ENCODE assay signal across 8 cellular contexts in the genomic region with DNA sequence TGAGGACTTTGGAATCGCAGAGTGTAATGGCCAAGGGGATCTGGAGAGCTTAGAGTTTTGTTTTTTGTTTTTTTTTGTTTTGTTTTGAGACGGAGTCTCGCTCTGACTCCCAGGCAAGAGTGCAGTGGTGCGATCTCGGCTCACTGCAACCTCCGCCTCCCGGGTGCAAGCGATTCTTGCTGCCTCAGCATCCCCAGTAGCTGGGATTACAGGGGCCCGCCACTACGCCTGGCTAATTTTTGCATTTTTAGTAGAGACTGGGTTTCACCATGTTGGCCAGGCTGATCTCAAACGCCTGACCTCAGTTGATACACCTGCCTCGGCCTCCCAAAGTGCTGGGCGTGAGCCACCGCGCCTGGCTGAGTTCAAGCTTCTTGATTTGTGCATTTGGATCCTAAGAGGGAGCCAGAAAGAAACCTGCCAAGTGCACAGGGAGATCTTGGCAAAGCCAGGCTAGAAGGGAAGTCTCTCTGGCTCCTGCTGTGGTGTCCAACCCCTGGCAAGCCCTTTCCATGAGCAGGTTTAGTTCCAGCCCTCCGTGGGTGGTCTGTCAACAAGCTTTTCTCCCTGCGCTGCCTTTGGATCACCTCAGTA. TPM values are rescaled to one million over a fixed set of nuclear protein-coding genes. Genes with fewer than 3 reads are reported as not detected.
DNase-seq lines count a peak whose midpoint lies in the region; ATAC-seq and TF ChIP-seq lines count a peak whose summit lies in the region.

No MANE protein-coding gene starts in this region.

- no peak for TF ChIP-seq POLR2A in heart left ventricle (IDR thresholded peaks at IDR 0.05)

- peaks cover 0 to 9% (median 0%) of the 10 kb centered on the region in 11 experiments; a peak in 6 of 22 replicates for H3K36me3 ChIP-seq in BLaER1 treated with 17β-estradiol and CSF1 and Interleukin-3, amounts not matched to agents 10 nM and 100 nM
- H3K36me3 ChIP-seq in OCI-LY1 (ENCODE audit: insufficient read depth, low read length) (peaks cover 7% of the 10 kb centered on the region; the same call in 1 of the 2 replicates), heart left ventricle (no peaks in the 10 kb centered on the region), osteoblast (ENCODE audit: insufficient read depth, low read length) (no peaks in the 10 kb centered on the region)

- ATAC-seq in heart left ventricle (peak in 3 of 4 donors; percentile 10 to 37 (median 12)), GM21390 (IDR thresholded peaks at IDR 0.05; ENCODE audit: unreplicated experiment) (no peak), GM19467 (IDR thresholded peaks at IDR 0.05; ENCODE audit: unreplicated experiment) (no peak), HG03469 (IDR thresholded peaks at IDR 0.05; ENCODE audit: unreplicated experiment) (no peak)

- no peaks in the 10 kb centered on the region for H3K9me2 ChIP-seq in OCI-LY1 (ENCODE audit: low read depth, low read length)

- WGBS in heart left ventricle, 4 donors = 52 to 63% (median 58%) methylated on average over 13 to 17 of the region's 17 CpGs

- intact Hi-C loops in heart left ventricle (cut with DNase I) = no loop called here

- TF ChIP-seq CTCF in OCI-LY1 (IDR thresholded peaks at IDR 0.05; ENCODE audit: low read length) (no peak), heart left ventricle (IDR thresholded peaks at IDR 0.05) (no peak), osteoblast (IDR thresholded peaks at IDR 0.05; ENCODE audit: extremely low read depth, low read depth, low read length) (no peak)

- H4K20me1 ChIP-seq in BLaER1 treated with 17β-estradiol and CSF1 and Interleukin-3, amounts not matched to agents 10 nM and 100 nM = peaks cover 0 to 11% (median 0%) of the 10 kb centered on the region in 11 experiments; a peak in 3 of 22 replicates
- H4K20me1 ChIP-seq in OCI-LY1 (ENCODE audit: insufficient read depth, low read length) (no peaks in the 10 kb centered on the region), osteoblast (ENCODE audit: insufficient read depth, low read length) (no peaks in the 10 kb centered on the region)

- H3K27ac ChIP-seq in BLaER1 treated with 17β-estradiol and CSF1 and Interleukin-3, amounts not matched to agents 10 nM and 100 nM = peak overlapping the region in 9 of 11 experiments; percentile 69 to 85 (median 82); a peak in 14 of 22 replicates
- H3K27ac ChIP-seq in OCI-LY1 (ENCODE audit: low read depth, low read length, poor library complexity, severe bottlenecking) (no peak overlapping the region), heart left ventricle (no peak overlapping the region), osteoblast (ENCODE audit: low read depth, low read length) (no peak overlapping the region)

- peaks cover 0 to 21% (median 0%) of the 10 kb centered on the region in 11 experiments; a peak in 6 of 22 replicates for H3K27me3 ChIP-seq in BLaER1 treated with 17β-estradiol and CSF1 and Interleukin-3, amounts not matched to agents 10 nM and 100 nM
- H3K27me3 ChIP-seq in OCI-LY1 (ENCODE audit: insufficient read depth, low read length) (no peaks in the 10 kb centered on the region), heart left ventricle (peaks cover 0 to 12% (median 0%) of the 10 kb centered on the region in 9 donors), osteoblast (ENCODE audit: insufficient read depth, low read length) (peaks cover 32% of the 10 kb centered on the region)

- H3K79me2 ChIP-seq in OCI-LY1 (ENCODE audit: insufficient read depth, low read length) = no peaks in the 10 kb centered on the region
- no peaks in the 10 kb centered on the region for H3K79me2 ChIP-seq in osteoblast (ENCODE audit: insufficient read depth, low read length)

- no peak for DNase-seq in heart left ventricle
- DNase-seq in osteoblast (ENCODE audit: insufficient read length, low spot score, missing footprints) = no peak
- DNase-seq in activated gamma-delta T cell (lab: John Stamatoyannopoulos, UW) = no peak

- H2AFZ ChIP-seq in OCI-LY1 (ENCODE audit: low read length) (no peak overlapping the region), osteoblast (ENCODE audit: low read length) (no peak overlapping the region)

- peak overlapping the region; percentile 55 to 82 (median 74) for H3K4me3 ChIP-seq in BLaER1 treated with 17β-estradiol and CSF1 and Interleukin-3, amounts not matched to agents 10 nM and 100 nM
- H3K4me3 ChIP-seq in OCI-LY1 (ENCODE audit: low read depth, low read length, poor library complexity, severe bottlenecking) (peak overlapping the region; percentile 56), heart left ventricle (peak overlapping the region; percentile 34 to 63 (median 52)), osteoblast (ENCODE audit: insufficient read depth, low read length) (no peak overlapping the region)

- no peaks in the 10 kb centered on the region for H3F3A ChIP-seq in OCI-LY1 (ENCODE audit: insufficient read depth, low read length)

- H3K9me3 ChIP-seq in BLaER1 treated with 17β-estradiol and CSF1 and Interleukin-3, amounts not matched to agents 10 nM and 100 nM (replicated peaks in 1 of 11) = peaks cover 14 to 31% (median 18%) of the 10 kb centered on the region in 11 experiments
- H3K9me3 ChIP-seq in OCI-LY1 (ENCODE audit: low read length) = peaks cover 3% of the 10 kb centered on the region; the same call in 1 of the 2 replicates
- H3K9me3 ChIP-seq in heart left ventricle = peaks cover 0 to 18% (median 8%) of the 10 kb centered on the region in 12 donors
- H3K9me3 ChIP-seq in osteoblast (ENCODE audit: low read depth, low read length) = peaks cover 15% of the 10 kb centered on the region

- H3K9ac ChIP-seq in BLaER1 treated with 17β-estradiol and CSF1 and Interleukin-3, amounts not matched to agents 10 nM and 100 nM = peak overlapping the region; percentile 74 to 87 (median 83)
- H3K9ac ChIP-seq in OCI-LY1 (ENCODE audit: low read length) = peak overlapping the region; percentile 50; the same call in 1 of the 2 replicates

- peaks cover 18 to 63% (median 47%) of the 10 kb centered on the region in 10 experiments; a peak in 19 of 20 replicates for H3K4me1 ChIP-seq in BLaER1 treated with 17β-estradiol and CSF1 and Interleukin-3, amounts not matched to agents 10 nM and 100 nM
- H3K4me1 ChIP-seq in OCI-LY1 (ENCODE audit: insufficient read depth, low read length, severe bottlenecking) = no peaks in the 10 kb centered on the region
- H3K4me1 ChIP-seq in heart left ventricle = peaks cover 0 to 19% (median 13%) of the 10 kb centered on the region in 12 donors
- peaks cover 3% of the 10 kb centered on the region for H3K4me1 ChIP-seq in osteoblast (ENCODE audit: insufficient read depth, low read length)

- peak overlapping the region; percentile 88 to 99 (median 96) for H3K4me2 ChIP-seq in BLaER1 treated with 17β-estradiol and CSF1 and Interleukin-3, amounts not matched to agents 10 nM and 100 nM
- H3K4me2 ChIP-seq in OCI-LY1 (ENCODE audit: low read length) (peak overlapping the region; percentile 58), osteoblast (ENCODE audit: insufficient read depth, low read length) (peak overlapping the region; percentile 79)

RNA-seq across cellular contexts. Expression of a gene that starts 0.9 kb away (rescaled TPM):
- total RNA-seq in heart left ventricle (1 to 10 TPM; 2.5 to 8.0 (median 3.5) TPM), osteoblast (2.4 and 4.0 TPM in 2 replicates)
- 1 to 10 TPM; 1.9 to 7.0 TPM for polyA plus RNA-seq in heart left ventricle

RNA-seq across cellular contexts. Expression of a gene that starts 54.4 kb away (rescaled TPM):
- 10 to 100 TPM in 8 of 9 donors, 1 to 10 TPM in 1; 8.9 to 18.3 (median 14.0) TPM for total RNA-seq in heart left ventricle
- polyA plus RNA-seq in heart left ventricle = 10 to 100 TPM in 1 of 2 donors, 1 to 10 TPM in 1; 9.0 to 15.3 TPM
- 17.4 and 20.3 TPM in 2 replicates for total RNA-seq in osteoblast

Comparison
In these comparisons a context has a peak if more than half of its experiments do, and no peak if none do; other contexts are left out.
1. H3K27ac ChIP-seq: peak in BLaER1 treated with 17β-estradiol and CSF1 and Interleukin-3, amounts not matched to agents 10 nM and 100 nM (9 of 11); none in OCI-LY1 (single experiment), heart left ventricle (0 of 12) and osteoblast (single experiment).
2. ATAC-seq: peak in heart left ventricle (3 of 4); none in GM21390 (single experiment), GM19467 (single experiment) and HG03469 (single experiment).
3. Peak in every context shown above with its lines, with median percentiles within 50 percentile points of each other: H3K4me2 ChIP-seq.